In the genomic region with DNA sequence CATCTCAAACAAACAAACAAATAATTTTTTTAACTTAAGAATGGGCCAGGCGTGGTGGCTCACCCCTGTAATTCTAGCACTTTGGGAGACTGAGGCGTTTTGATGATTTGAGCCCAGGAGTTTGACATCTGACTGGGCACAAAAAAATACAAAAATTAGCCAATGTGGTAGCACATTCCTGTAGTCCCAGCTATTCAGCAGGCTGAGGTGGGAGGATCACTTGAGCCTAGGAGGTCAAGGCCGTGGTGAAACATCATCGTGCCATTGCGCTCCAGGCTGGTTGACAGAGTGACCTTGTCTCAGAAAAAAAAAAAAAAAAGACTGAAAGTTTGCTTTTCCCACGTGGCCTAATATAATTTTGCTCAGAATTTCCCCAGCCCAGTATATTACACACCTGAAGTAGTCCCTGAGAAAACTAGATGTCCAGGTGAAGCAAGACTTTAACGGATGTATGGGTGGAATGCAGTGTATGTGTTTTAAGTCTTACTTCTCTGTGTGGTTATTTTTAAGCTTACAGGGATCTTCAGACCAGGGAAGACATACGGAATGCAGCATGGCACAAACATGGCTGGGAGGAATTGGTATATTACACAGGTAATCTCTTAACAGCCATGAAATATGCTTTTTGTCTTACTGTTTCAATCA, we compare ENCODE assay signal across 1 cellular context.
TF ChIP-seq lines count a peak whose summit lies in the region.

No MANE protein-coding gene starts in this region.

TF ChIP-seq in HepG2, 621 proteins besides CTCF, POLR2A, EP300 and RAD21 (continued from another document and continues in another):
- TF ChIP-seq, protein P1, sequence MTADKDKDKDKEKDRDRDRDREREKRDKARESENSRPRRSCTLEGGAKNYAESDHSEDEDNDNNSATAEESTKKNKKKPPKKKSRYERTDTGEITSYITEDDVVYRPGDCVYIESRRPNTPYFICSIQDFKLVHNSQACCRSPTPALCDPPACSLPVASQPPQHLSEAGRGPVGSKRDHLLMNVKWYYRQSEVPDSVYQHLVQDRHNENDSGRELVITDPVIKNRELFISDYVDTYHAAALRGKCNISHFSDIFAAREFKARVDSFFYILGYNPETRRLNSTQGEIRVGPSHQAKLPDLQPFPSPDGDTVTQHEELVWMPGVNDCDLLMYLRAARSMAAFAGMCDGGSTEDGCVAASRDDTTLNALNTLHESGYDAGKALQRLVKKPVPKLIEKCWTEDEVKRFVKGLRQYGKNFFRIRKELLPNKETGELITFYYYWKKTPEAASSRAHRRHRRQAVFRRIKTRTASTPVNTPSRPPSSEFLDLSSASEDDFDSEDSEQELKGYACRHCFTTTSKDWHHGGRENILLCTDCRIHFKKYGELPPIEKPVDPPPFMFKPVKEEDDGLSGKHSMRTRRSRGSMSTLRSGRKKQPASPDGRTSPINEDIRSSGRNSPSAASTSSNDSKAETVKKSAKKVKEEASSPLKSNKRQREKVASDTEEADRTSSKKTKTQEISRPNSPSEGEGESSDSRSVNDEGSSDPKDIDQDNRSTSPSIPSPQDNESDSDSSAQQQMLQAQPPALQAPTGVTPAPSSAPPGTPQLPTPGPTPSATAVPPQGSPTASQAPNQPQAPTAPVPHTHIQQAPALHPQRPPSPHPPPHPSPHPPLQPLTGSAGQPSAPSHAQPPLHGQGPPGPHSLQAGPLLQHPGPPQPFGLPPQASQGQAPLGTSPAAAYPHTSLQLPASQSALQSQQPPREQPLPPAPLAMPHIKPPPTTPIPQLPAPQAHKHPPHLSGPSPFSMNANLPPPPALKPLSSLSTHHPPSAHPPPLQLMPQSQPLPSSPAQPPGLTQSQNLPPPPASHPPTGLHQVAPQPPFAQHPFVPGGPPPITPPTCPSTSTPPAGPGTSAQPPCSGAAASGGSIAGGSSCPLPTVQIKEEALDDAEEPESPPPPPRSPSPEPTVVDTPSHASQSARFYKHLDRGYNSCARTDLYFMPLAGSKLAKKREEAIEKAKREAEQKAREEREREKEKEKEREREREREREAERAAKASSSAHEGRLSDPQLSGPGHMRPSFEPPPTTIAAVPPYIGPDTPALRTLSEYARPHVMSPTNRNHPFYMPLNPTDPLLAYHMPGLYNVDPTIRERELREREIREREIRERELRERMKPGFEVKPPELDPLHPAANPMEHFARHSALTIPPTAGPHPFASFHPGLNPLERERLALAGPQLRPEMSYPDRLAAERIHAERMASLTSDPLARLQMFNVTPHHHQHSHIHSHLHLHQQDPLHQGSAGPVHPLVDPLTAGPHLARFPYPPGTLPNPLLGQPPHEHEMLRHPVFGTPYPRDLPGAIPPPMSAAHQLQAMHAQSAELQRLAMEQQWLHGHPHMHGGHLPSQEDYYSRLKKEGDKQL (CRISPR knock-in tag; IDR thresholded peaks at IDR 0.05; ENCODE audit: low read depth) = no peak
- no peak for TF ChIP-seq U2AF1 (optimal IDR thresholded peaks at IDR 0.05; ENCODE audit: low read depth, low read length)
- TF ChIP-seq BORCS8-MEF2B (CRISPR knock-in tag; IDR thresholded peaks at IDR 0.05) = no peak
- TF ChIP-seq CHCHD3 (CRISPR knock-in tag; IDR thresholded peaks at IDR 0.05) = no peak
- no peak; the same call in 1 of the 2 replicates for TF ChIP-seq ZNF614 (CRISPR knock-in tag; IDR thresholded peaks at IDR 0.05; ENCODE audit: borderline replicate concordance)
- TF ChIP-seq, protein P2, sequence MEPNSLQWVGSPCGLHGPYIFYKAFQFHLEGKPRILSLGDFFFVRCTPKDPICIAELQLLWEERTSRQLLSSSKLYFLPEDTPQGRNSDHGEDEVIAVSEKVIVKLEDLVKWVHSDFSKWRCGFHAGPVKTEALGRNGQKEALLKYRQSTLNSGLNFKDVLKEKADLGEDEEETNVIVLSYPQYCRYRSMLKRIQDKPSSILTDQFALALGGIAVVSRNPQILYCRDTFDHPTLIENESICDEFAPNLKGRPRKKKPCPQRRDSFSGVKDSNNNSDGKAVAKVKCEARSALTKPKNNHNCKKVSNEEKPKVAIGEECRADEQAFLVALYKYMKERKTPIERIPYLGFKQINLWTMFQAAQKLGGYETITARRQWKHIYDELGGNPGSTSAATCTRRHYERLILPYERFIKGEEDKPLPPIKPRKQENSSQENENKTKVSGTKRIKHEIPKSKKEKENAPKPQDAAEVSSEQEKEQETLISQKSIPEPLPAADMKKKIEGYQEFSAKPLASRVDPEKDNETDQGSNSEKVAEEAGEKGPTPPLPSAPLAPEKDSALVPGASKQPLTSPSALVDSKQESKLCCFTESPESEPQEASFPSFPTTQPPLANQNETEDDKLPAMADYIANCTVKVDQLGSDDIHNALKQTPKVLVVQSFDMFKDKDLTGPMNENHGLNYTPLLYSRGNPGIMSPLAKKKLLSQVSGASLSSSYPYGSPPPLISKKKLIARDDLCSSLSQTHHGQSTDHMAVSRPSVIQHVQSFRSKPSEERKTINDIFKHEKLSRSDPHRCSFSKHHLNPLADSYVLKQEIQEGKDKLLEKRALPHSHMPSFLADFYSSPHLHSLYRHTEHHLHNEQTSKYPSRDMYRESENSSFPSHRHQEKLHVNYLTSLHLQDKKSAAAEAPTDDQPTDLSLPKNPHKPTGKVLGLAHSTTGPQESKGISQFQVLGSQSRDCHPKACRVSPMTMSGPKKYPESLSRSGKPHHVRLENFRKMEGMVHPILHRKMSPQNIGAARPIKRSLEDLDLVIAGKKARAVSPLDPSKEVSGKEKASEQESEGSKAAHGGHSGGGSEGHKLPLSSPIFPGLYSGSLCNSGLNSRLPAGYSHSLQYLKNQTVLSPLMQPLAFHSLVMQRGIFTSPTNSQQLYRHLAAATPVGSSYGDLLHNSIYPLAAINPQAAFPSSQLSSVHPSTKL (CRISPR knock-in tag; IDR thresholded peaks at IDR 0.05) = peak; percentile 95
- no peak for TF ChIP-seq MEIS2 (CRISPR knock-in tag; IDR thresholded peaks at IDR 0.05)
- no peak for TF ChIP-seq ZFY (CRISPR knock-in tag; IDR thresholded peaks at IDR 0.05)
- TF ChIP-seq, protein P3, sequence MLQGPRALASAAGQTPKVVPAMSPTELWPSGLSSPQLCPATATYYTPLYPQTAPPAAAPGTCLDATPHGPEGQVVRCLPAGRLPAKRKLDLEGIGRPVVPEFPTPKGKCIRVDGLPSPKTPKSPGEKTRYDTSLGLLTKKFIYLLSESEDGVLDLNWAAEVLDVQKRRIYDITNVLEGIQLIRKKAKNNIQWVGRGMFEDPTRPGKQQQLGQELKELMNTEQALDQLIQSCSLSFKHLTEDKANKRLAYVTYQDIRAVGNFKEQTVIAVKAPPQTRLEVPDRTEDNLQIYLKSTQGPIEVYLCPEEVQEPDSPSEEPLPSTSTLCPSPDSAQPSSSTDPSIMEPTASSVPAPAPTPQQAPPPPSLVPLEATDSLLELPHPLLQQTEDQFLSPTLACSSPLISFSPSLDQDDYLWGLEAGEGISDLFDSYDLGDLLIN (CRISPR knock-in tag; IDR thresholded peaks at IDR 0.05; ENCODE audit: borderline replicate concordance) = no peak
- TF ChIP-seq, protein P4, sequence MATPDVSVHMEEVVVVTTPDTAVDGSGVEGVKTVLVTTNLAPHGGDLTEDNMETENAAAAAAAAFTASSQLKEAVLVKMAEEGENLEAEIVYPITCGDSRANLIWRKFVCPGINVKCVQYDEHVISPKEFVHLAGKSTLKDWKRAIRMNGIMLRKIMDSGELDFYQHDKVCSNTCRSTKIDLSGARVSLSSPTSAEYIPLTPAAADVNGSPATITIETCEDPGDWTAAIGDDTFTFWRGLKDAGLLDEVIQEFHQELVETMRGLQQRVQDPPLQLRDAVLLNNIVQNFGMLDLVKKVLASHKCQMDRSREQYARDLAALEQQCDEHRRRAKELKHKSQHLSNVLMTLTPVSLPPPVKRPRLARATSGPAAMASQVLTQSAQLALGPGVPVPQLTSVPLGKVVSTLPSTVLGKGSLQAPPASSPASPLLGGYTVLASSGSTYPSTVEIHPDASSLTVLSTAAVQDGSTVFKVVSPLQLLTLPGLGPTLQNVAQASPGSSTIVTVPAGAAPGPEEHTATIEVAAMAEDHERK (CRISPR knock-in tag; IDR thresholded peaks at IDR 0.05; ENCODE audit: low read depth) = no peak
- TF ChIP-seq, protein P5, sequence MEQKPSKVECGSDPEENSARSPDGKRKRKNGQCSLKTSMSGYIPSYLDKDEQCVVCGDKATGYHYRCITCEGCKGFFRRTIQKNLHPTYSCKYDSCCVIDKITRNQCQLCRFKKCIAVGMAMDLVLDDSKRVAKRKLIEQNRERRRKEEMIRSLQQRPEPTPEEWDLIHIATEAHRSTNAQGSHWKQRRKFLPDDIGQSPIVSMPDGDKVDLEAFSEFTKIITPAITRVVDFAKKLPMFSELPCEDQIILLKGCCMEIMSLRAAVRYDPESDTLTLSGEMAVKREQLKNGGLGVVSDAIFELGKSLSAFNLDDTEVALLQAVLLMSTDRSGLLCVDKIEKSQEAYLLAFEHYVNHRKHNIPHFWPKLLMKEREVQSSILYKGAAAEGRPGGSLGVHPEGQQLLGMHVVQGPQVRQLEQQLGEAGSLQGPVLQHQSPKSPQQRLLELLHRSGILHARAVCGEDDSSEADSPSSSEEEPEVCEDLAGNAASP (CRISPR knock-in tag; IDR thresholded peaks at IDR 0.05; ENCODE audit: borderline replicate concordance) = peak; percentile 45; the same call in 1 of the 2 replicates
- TF ChIP-seq MED13 (CRISPR knock-in tag; IDR thresholded peaks at IDR 0.05) = no peak
- no peak for TF ChIP-seq FOSL1 (CRISPR knock-in tag; IDR thresholded peaks at IDR 0.05; ENCODE audit: borderline replicate concordance)
- TF ChIP-seq ZNF207 (IDR thresholded peaks at IDR 0.05; ENCODE audit: borderline replicate concordance) = no peak
- TF ChIP-seq, protein P6, sequence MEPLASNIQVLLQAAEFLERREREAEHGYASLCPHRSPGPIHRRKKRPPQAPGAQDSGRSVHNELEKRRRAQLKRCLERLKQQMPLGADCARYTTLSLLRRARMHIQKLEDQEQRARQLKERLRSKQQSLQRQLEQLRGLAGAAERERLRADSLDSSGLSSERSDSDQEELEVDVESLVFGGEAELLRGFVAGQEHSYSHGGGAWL (CRISPR knock-in tag; IDR thresholded peaks at IDR 0.05) = no peak
- no peak for TF ChIP-seq ZNF251 (CRISPR knock-in tag; IDR thresholded peaks at IDR 0.05)
- TF ChIP-seq, protein P7, sequence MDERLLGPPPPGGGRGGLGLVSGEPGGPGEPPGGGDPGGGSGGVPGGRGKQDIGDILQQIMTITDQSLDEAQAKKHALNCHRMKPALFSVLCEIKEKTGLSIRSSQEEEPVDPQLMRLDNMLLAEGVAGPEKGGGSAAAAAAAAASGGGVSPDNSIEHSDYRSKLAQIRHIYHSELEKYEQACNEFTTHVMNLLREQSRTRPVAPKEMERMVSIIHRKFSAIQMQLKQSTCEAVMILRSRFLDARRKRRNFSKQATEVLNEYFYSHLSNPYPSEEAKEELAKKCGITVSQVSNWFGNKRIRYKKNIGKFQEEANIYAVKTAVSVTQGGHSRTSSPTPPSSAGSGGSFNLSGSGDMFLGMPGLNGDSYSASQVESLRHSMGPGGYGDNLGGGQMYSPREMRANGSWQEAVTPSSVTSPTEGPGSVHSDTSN (CRISPR knock-in tag; IDR thresholded peaks at IDR 0.05) = no peak
- no peak for TF ChIP-seq RBAK (CRISPR knock-in tag; IDR thresholded peaks at IDR 0.05)
- peak; percentile 53; the same call in 1 of the 2 replicates for TF ChIP-seq DMAP1 (CRISPR knock-in tag; IDR thresholded peaks at IDR 0.05)
- TF ChIP-seq ZBTB38 (CRISPR knock-in tag; IDR thresholded peaks at IDR 0.05) = no peak
- no peak for TF ChIP-seq NRL (CRISPR knock-in tag; IDR thresholded peaks at IDR 0.05; ENCODE audit: borderline replicate concordance)
- TF ChIP-seq ZFP82 (CRISPR knock-in tag; IDR thresholded peaks at IDR 0.05; ENCODE audit: borderline replicate concordance) = no peak
- TF ChIP-seq DR1 (CRISPR knock-in tag; IDR thresholded peaks at IDR 0.05) = no peak
- TF ChIP-seq GFI1 (CRISPR knock-in tag; IDR thresholded peaks at IDR 0.05; ENCODE audit: borderline replicate concordance) = no peak
- TF ChIP-seq HOXA7 (CRISPR knock-in tag; IDR thresholded peaks at IDR 0.05) = no peak
- TF ChIP-seq NFIC (IDR thresholded peaks at IDR 0.05; ENCODE audit: low read length) = peak; percentile 33; the same call in 1 of the 2 replicates
- TF ChIP-seq, protein P8, sequence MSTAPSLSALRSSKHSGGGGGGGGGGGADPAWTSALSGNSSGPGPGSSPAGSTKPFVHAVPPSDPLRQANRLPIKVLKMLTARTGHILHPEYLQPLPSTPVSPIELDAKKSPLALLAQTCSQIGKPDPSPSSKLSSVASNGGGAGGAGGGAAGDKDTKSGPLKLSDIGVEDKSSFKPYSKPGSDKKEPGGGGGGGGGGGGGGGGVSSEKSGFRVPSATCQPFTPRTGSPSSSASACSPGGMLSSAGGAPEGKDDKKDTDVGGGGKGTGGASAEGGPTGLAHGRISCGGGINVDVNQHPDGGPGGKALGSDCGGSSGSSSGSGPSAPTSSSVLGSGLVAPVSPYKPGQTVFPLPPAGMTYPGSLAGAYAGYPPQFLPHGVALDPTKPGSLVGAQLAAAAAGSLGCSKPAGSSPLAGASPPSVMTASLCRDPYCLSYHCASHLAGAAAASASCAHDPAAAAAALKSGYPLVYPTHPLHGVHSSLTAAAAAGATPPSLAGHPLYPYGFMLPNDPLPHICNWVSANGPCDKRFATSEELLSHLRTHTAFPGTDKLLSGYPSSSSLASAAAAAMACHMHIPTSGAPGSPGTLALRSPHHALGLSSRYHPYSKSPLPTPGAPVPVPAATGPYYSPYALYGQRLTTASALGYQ (CRISPR knock-in tag; IDR thresholded peaks at IDR 0.05) = no peak; the same call in 1 of the 2 replicates
- TF ChIP-seq ONECUT2 (CRISPR knock-in tag; IDR thresholded peaks at IDR 0.05) = no peak
- 0 out of 2 replicates have a peak, but pooled peaks have one; percentile 28 for TF ChIP-seq ZNF747 (CRISPR knock-in tag; IDR thresholded peaks at IDR 0.05; ENCODE audit: borderline replicate concordance)
- TF ChIP-seq ZKSCAN5 (CRISPR knock-in tag; IDR thresholded peaks at IDR 0.05) = no peak
- TF ChIP-seq MXD4 (CRISPR knock-in tag; IDR thresholded peaks at IDR 0.05) = 0 out of 2 replicates have a peak, but pooled peaks have one; percentile 42
- TF ChIP-seq, protein P9, sequence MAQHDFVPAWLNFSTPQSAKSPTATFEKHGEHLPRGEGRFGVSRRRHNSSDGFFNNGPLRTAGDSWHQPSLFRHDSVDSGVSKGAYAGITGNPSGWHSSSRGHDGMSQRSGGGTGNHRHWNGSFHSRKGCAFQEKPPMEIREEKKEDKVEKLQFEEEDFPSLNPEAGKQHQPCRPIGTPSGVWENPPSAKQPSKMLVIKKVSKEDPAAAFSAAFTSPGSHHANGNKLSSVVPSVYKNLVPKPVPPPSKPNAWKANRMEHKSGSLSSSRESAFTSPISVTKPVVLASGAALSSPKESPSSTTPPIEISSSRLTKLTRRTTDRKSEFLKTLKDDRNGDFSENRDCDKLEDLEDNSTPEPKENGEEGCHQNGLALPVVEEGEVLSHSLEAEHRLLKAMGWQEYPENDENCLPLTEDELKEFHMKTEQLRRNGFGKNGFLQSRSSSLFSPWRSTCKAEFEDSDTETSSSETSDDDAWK (CRISPR knock-in tag; IDR thresholded peaks at IDR 0.05) = no peak
- TF ChIP-seq TAF15 (IDR thresholded peaks at IDR 0.05; ENCODE audit: low read depth, low read length, poor library complexity, severe bottlenecking) = no peak
- no peak for TF ChIP-seq WIZ (CRISPR knock-in tag; IDR thresholded peaks at IDR 0.05)
